ENCODE assay signal across 1 cellular context in the genomic region with DNA sequence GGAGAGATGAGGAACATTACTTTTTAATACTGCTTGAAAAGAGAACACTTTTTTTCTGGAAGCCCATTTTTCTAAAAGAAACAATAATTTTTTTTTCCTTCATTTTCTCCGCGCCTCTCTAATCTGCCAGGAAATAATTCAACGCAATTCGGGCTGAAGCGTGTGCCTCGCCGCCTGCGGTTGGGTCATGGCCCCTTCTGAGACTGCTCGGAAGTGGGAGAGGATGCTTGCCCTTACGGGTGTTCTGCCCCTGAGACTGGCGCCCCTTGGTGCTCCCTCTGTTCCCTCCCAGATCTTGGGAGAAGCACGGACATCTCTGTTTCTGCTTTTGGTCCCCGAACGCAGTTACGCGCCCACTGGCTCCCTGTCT.
TF ChIP-seq lines count a peak whose summit lies in the region.

No MANE protein-coding gene starts in this region.

TF ChIP-seq in GM12878, 131 proteins besides CTCF, POLR2A, EP300 and RAD21 (continued from another document):
- no peak for TF ChIP-seq YY1 (IDR thresholded peaks at IDR 0.05; ENCODE audit: low read depth, low read length)
- TF ChIP-seq RUNX3 (IDR thresholded peaks at IDR 0.05; ENCODE audit: low read length), result peak; percentile 65
- TF ChIP-seq ZNF24 (IDR thresholded peaks at IDR 0.05), result no peak
- 0 out of 2 replicates have a peak, but pooled peaks have one; percentile 53 for TF ChIP-seq NBN (IDR thresholded peaks at IDR 0.05)
- no peak for TF ChIP-seq MEF2A (IDR thresholded peaks at IDR 0.05; ENCODE audit: insufficient read depth, low read depth, low read length)
TF ChIP-seq in GM12878: peak in this region for 3.
